ENCODE assay signal across 8 cellular contexts in the genomic region with DNA sequence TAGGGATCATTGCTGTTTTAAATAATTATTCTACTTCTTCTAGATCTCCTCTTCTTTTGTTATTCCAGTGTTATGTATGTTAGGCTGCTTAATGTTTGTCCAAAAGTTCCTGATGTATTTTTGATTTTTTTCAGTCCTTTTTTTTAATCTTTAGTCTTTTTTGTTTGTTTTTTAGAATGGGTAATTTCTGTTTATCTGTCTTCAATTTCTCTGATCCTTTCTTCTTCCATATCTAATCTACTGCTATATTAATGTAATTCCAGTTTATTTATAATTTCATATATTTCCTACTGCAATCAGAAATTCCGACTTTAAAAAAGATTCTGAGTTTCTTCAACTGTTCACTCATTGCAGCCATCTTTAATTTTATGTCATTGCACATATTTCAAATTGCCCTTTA.
"Had no signal": no experiment of that assay in that cellular context is flagged by ENCODE, and none has a peak within 500 bp of the region (broad histone marks: within the 10 kb centered on the region; RNA-seq: fewer than 3 reads in every experiment).

No MANE protein-coding gene starts in this region.

- ATAC-seq: GM12878 had no signal

- H3K4me3 ChIP-seq: GM12878 had no signal

- DNase-seq: GDM1, GF-D8 had no signal

- FAIRE-seq: G401.6, GM12878, GM12891, GM12892, GM18507, GM19239 had no signal
